12 cellular contexts compared by ENCODE assay signal in the genomic region with DNA sequence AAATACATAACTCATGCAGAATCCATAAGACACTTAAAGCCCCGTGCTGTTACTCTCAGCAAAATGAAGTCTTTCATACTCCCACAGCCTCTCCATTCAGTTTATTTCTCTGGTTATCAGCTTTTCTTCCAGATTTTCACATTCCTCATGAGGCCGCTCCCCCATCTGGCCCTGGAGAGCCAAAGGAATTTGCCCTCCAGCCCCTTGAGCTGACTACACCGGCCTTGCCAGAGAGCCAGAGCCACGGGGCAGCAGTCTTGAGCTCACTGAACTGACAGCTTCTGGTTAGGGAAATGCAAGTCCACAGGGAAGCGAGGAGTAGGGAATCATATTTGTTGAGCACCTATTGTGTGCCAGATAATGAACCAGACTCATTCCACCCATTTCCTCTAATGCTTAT.
DNase-seq lines count a peak whose midpoint lies in the region; ATAC-seq and TF ChIP-seq lines count a peak whose summit lies in the region.
"Had no signal": no experiment of that assay in that cellular context is flagged by ENCODE, and none has a peak within 500 bp of the region (broad histone marks: within the 10 kb centered on the region; RNA-seq: fewer than 3 reads in every experiment).

No MANE protein-coding gene starts in this region.

- no peaks in the 10 kb centered on the region for H3K4me1 ChIP-seq in breast epithelium
- peaks cover 13% of the 10 kb centered on the region for H3K4me1 ChIP-seq in mammary epithelial cell (ENCODE audit: insufficient read depth, low read length)
- H3K4me1 ChIP-seq in thyroid gland: peaks cover 23 to 37% of the 10 kb centered on the region in 2 donors
- peaks cover 7% of the 10 kb centered on the region for H3K4me1 ChIP-seq in suprapubic skin
- H3K4me1 ChIP-seq in prostate gland (replicated peaks): no peaks in the 10 kb centered on the region

- no peak overlapping the region for H3K27ac Mint-ChIP-seq in MCF 10A (ENCODE audit: low read depth, unreplicated experiment)
- H3K27ac Mint-ChIP-seq: activated B cell treated with CpG ODN at 0.5 μM for 24 hours; activated naive CD4-positive, alpha-beta T cell treated with anti-CD3 and anti-CD28 coated beads for 36 hours had no signal

- H4K20me1 ChIP-seq in mammary epithelial cell (ENCODE audit: insufficient read depth, low read length): no peaks in the 10 kb centered on the region

- no peaks in the 10 kb centered on the region for H3K79me2 ChIP-seq in mammary epithelial cell (ENCODE audit: insufficient read depth, low read length)

- no peaks in the 10 kb centered on the region for H3K36me3 ChIP-seq in breast epithelium
- H3K36me3 ChIP-seq in mammary epithelial cell (ENCODE audit: insufficient read depth, low read length): no peaks in the 10 kb centered on the region
- H3K36me3 ChIP-seq in thyroid gland: no peaks in the 10 kb centered on the region
- H3K36me3 ChIP-seq in suprapubic skin: no peaks in the 10 kb centered on the region
- no peaks in the 10 kb centered on the region for H3K36me3 ChIP-seq in prostate gland

- dilution Hi-C loops in mammary epithelial cell (cut with HindIII; ENCODE audit: low sequenced_read_pairs): no loop called here

- BruUV-seq in MCF 10A (replicated peaks; lab: Mats Ljungman, UMichigan) (no TSS peak), mammary epithelial cell (replicated peaks; lab: Mats Ljungman, UMichigan) (no TSS peak)

- intact Hi-C loops in MCF 10A (cut with micrococcal nuclease): loop anchor here (10.0 kb wide), 1 partner anchor 1019 kb away; no protein-coding TSS in a partner anchor
- intact Hi-C loops in breast epithelium (cut with DNase I; ENCODE audit: low total_unique reads): no loop called here
- intact Hi-C loops in mammary epithelial cell (cut with micrococcal nuclease): loop anchor here (10.0 kb wide), 1 partner anchor 209 kb away; no protein-coding TSS in a partner anchor
- intact Hi-C loops in thyroid gland (cut with DNase I): no loop called here
- intact Hi-C loops in prostate gland (cut with DNase I): no loop called here

- ATAC-seq in HG03159 (IDR thresholded peaks at IDR 0.05; ENCODE audit: unreplicated experiment): no peak

- H3K9me3 ChIP-seq in breast epithelium: no peaks in the 10 kb centered on the region
- H3K9me3 ChIP-seq in mammary epithelial cell (replicated peaks; ENCODE audit: insufficient read depth, low read length): no peaks in the 10 kb centered on the region
- no peaks in the 10 kb centered on the region for H3K9me3 ChIP-seq in thyroid gland
- no peaks in the 10 kb centered on the region for H3K9me3 ChIP-seq in suprapubic skin
- H3K9me3 ChIP-seq in prostate gland: no peaks in the 10 kb centered on the region

- TF ChIP-seq EP300 in suprapubic skin (IDR thresholded peaks at IDR 0.05): no peak

- H3K27ac ChIP-seq in breast epithelium (no peak overlapping the region), mammary epithelial cell (ENCODE audit: insufficient read depth, low read depth, low read length) (no peak overlapping the region), thyroid gland (no peak overlapping the region), suprapubic skin (no peak overlapping the region), prostate gland (no peak overlapping the region)
- H3K27ac ChIP-seq: epithelial cell of prostate had no signal

- H2AFZ ChIP-seq in mammary epithelial cell (ENCODE audit: low read depth, low read length): peak overlapping the region; percentile 48

- DNase-seq in MCF 10A (ENCODE audit: unreplicated experiment) (peak; percentile 27), breast epithelium (ENCODE audit: low spot score in 2 of 2) (no peak), mammary epithelial cell (peak; percentile 21), islet precursor cell (peak; percentile 96), thyroid gland (peak; percentile 74 to 84), suprapubic skin (ENCODE audit: low spot score in 2 of 2) (no peak), prostate gland (ENCODE audit: low spot score) (no peak)
- DNase-seq: 8988T; activated B cell treated with CpG ODN at 0.5 μM for 24 hours; activated naive CD4-positive, alpha-beta T cell treated with anti-CD3 and anti-CD28 coated beads for 36 hours had no signal

- H3K4me1 Mint-ChIP-seq in MCF 10A (ENCODE audit: insufficient read depth, unreplicated experiment): peaks cover 10% of the 10 kb centered on the region

- TF ChIP-seq POLR2A in breast epithelium (IDR thresholded peaks at IDR 0.05): no peak
- no peak for TF ChIP-seq POLR2A in thyroid gland (IDR thresholded peaks at IDR 0.05)
- TF ChIP-seq POLR2A in suprapubic skin (IDR thresholded peaks at IDR 0.05): no peak
- no peak for TF ChIP-seq POLR2A in prostate gland (IDR thresholded peaks at IDR 0.05)

- POLR2A ChIA-PET in MCF 10A (lab: Yijun Ruan, JAX): no interaction called here

- H3K9me3 Mint-ChIP-seq in MCF 10A (ENCODE audit: unreplicated experiment): no peaks in the 10 kb centered on the region
- H3K9me3 Mint-ChIP-seq: activated B cell treated with CpG ODN at 0.5 μM for 24 hours; activated naive CD4-positive, alpha-beta T cell treated with anti-CD3 and anti-CD28 coated beads for 36 hours had no signal

- H3K27me3 Mint-ChIP-seq in MCF 10A (ENCODE audit: insufficient read depth, unreplicated experiment): no peaks in the 10 kb centered on the region

- in situ Hi-C loops in mammary epithelial cell (cut with MboI; ENCODE audit: low sequenced_read_pairs in 2 of 2): no loop called here

- no peak overlapping the region for H3K9ac ChIP-seq in mammary epithelial cell (ENCODE audit: insufficient read depth, low read length)

- H3K4me3 ChIP-seq in breast epithelium (no peak overlapping the region), mammary epithelial cell (replicated peaks in 1 of 3; ENCODE audit: insufficient read depth in 1 of 3, low read depth in 2 of 3, low read length in 3 of 3) (no peak overlapping the region), thyroid gland (replicated peaks in 1 of 3) (no peak overlapping the region), suprapubic skin (no peak overlapping the region), prostate gland (no peak overlapping the region)

- H3K27me3 ChIP-seq in breast epithelium: no peaks in the 10 kb centered on the region
- no peaks in the 10 kb centered on the region for H3K27me3 ChIP-seq in mammary epithelial cell (ENCODE audit: insufficient read depth, low read length)
- no peaks in the 10 kb centered on the region for H3K27me3 ChIP-seq in thyroid gland
- H3K27me3 ChIP-seq in suprapubic skin: no peaks in the 10 kb centered on the region
- H3K27me3 ChIP-seq in prostate gland (replicated peaks; ENCODE audit: insufficient read depth): no peaks in the 10 kb centered on the region

- WGBS in mammary epithelial cell (ENCODE audit: low coverage, missing lambda C conversion rate): 17% methylated on average over 5 of the region's 5 CpGs
- 26 to 40% methylated on average over 5 of the region's 5 CpGs for WGBS in thyroid gland, 2 donors
- WGBS in suprapubic skin: 24% methylated on average over 5 of the region's 5 CpGs
- WGBS in prostate gland: 37% methylated on average over 5 of the region's 5 CpGs

- CTCF ChIA-PET in MCF 10A (lab: Yijun Ruan, JAX) (interaction anchor here (0.5 to 5.4 kb wide), 9 partner anchors 11 to 1314 kb away, joined by 3 to 21 read pairs (median 3); no protein-coding TSS in a partner anchor), mammary epithelial cell (lab: Charles Lee; ENCODE audit: low non-redundant PET) (interaction anchor here (0.5 to 0.7 kb wide), 3 partner anchors 92 to 794 kb away, joined by 3 read pairs; no protein-coding TSS in a partner anchor)

- H3K4me3 Mint-ChIP-seq in MCF 10A (ENCODE audit: unreplicated experiment): no peak overlapping the region
- H3K4me3 Mint-ChIP-seq: activated B cell treated with CpG ODN at 0.5 μM for 24 hours; activated naive CD4-positive, alpha-beta T cell treated with anti-CD3 and anti-CD28 coated beads for 36 hours had no signal

- H3K36me3 Mint-ChIP-seq in MCF 10A (ENCODE audit: insufficient read depth, unreplicated experiment): no peaks in the 10 kb centered on the region

- TF ChIP-seq CTCF in MCF 10A (IDR thresholded peaks at IDR 0.05; ENCODE audit: unreplicated experiment) (no peak), breast epithelium (IDR thresholded peaks at IDR 0.05) (no peak), mammary epithelial cell (conservative IDR thresholded peaks at IDR 0.05 in 1 of 2, IDR thresholded peaks at IDR 0.05 in 1 of 2; ENCODE audit: extremely low read depth in 1 of 2, insufficient read depth in 1 of 2, low read depth in 1 of 2, low read length in 2 of 2) (no peak), thyroid gland (IDR thresholded peaks at IDR 0.05) (no peak), suprapubic skin (IDR thresholded peaks at IDR 0.05) (no peak), prostate gland (IDR thresholded peaks at IDR 0.05) (no peak)

- no peak overlapping the region for H3K4me2 ChIP-seq in mammary epithelial cell (ENCODE audit: insufficient read depth, low read depth, low read length)

Comparison
In these comparisons a context has a peak if more than half of its experiments do, and no peak if none do; other contexts are left out.
1. DNase-seq: peak in MCF 10A (single experiment), mammary epithelial cell (single experiment), islet precursor cell (single experiment) and thyroid gland (2 of 2); none in breast epithelium (0 of 2), suprapubic skin (0 of 2) and prostate gland (single experiment).
2. intact Hi-C loops: an anchor here in MCF 10A (10.0 kb wide) and mammary epithelial cell (10.0 kb wide); none called in breast epithelium, thyroid gland and prostate gland.